In the genomic region with DNA sequence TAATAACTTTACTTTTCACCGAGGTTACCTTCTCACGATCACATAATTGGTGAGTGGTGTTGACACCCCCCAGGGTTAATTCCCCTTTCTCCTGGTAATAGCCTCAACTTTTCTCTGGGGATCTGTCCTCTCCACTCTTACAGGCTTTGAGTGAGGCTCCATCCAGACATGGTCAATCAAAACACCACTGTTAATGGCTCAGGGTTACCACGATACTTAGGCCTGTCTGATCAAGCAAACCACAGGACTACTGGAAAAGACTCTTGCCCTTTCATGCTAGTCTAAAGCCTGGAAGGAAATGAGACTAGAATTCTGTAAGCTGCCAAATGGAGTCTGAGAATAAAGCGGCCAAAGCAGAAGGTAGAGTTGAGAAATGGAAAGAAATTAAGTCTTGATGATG, we compare ENCODE assay signal across 25 cellular contexts.
"Had no signal": no experiment of that assay in that cellular context is flagged by ENCODE, and none has a peak within 500 bp of the region (broad histone marks: within the 10 kb centered on the region; RNA-seq: fewer than 3 reads in every experiment).

No MANE protein-coding gene starts in this region.

- H3K4me3 Mint-ChIP-seq: activated CD4-positive, alpha-beta T cell treated with anti-CD3 and anti-CD28 coated beads for 36 hours; activated CD4-positive, alpha-beta T cell treated with anti-CD3 and anti-CD28 coated beads, Interleukin-2, amount 10 ng/mL, durations not matched to agents 7 days and 5 days; activated CD8-positive, alpha-beta T cell treated with anti-CD3 and anti-CD28 coated beads, Interleukin-2, amount 10 ng/mL, durations not matched to agents 7 days and 5 days; activated naive CD4-positive, alpha-beta T cell treated with anti-CD3 and anti-CD28 coated beads for 36 hours; activated T-cell treated with anti-CD3 and anti-CD28 coated beads, Interleukin-2, amount 50 U/mL, for 24 hours; activated T-helper 1 cell treated with anti-CD3 and anti-CD28 coated beads, Interleukin-12 subunit alpha, Interleukin-12 subunit beta, Interleukin-2, Interleukin-4 antibody, amounts not matched to agents 30 ng/mL and 10 ng/mL and 1 ng/mL, durations not matched to agents 14 hours and 24 hours and 36 hours; T-helper 1 cell treated with Interleukin-12 subunit alpha and Interleukin-12 subunit beta and Interleukin-4 antibody, amounts not matched to agents 30 μg/mL and 1 μg/mL, for 36 hours; T-helper 2 cell treated with Interferon-gamma antibody and Interleukin-4, amounts not matched to agents 5 μg/mL and 100 μg/mL, for 36 hours had no signal

- ATAC-seq: activated CD4-positive, alpha-beta T cell treated with anti-CD3 and anti-CD28 coated beads for 36 hours; activated CD8-positive, alpha-beta T cell treated with anti-CD3 and anti-CD28 coated beads, Interleukin-2, amount 10 ng/mL, durations not matched to agents 7 days and 5 days; activated naive CD4-positive, alpha-beta T cell treated with anti-CD3 and anti-CD28 coated beads, Interleukin-2, amount 50 U/mL, for 72 hours had no signal

- H3K27me3 Mint-ChIP-seq: activated CD4-positive, alpha-beta T cell treated with anti-CD3 and anti-CD28 coated beads for 36 hours; activated CD4-positive, alpha-beta T cell treated with anti-CD3 and anti-CD28 coated beads, Interleukin-2, amount 10 ng/mL, durations not matched to agents 7 days and 5 days had no signal

- DNase-seq: activated CD4-positive, alpha-beta T cell treated with anti-CD3 and anti-CD28 coated beads for 36 hours; activated CD4-positive, alpha-beta T cell treated with anti-CD3 and anti-CD28 coated beads, Interleukin-2, amount 10 ng/mL, durations not matched to agents 7 days and 5 days; activated CD4-positive, alpha-beta T cell treated with anti-CD3 and anti-CD28 coated beads, Interleukin-2, amount 50 U/mL, for 48 hours; activated CD8-positive, alpha-beta T cell treated with anti-CD3 and anti-CD28 coated beads, Interleukin-2, amount 10 ng/mL, durations not matched to agents 7 days and 5 days; activated gamma-delta T cell treated with Interleukin-2 at 50 U/mL for 16 hours; activated naive CD4-positive, alpha-beta T cell treated with anti-CD3 and anti-CD28 coated beads for 36 hours; activated T-cell treated with anti-CD3 and anti-CD28 coated beads, Interleukin-2, amount 50 U/mL, for 24 hours; anterior cingulate cortex; IMR-90; Karpas-422; KBM-7; NCI-H1048; NCI-H1105 treated with DMSO at 0.1 percent for 48 hours; NCI-H1436; NCI-H1694; NCI-H1930; NCI-H2081 treated with DMSO at 0.1 percent for 48 hours; NCI-H345; NCI-H524 treated with DMSO at 0.1 percent for 48 hours; OCI-M1; Right ventricle myocardium superior had no signal

- H3K27ac Mint-ChIP-seq: activated CD4-positive, alpha-beta T cell treated with anti-CD3 and anti-CD28 coated beads for 36 hours; activated CD4-positive, alpha-beta T cell treated with anti-CD3 and anti-CD28 coated beads, Interleukin-2, amount 10 ng/mL, durations not matched to agents 7 days and 5 days; activated CD8-positive, alpha-beta T cell treated with anti-CD3 and anti-CD28 coated beads, Interleukin-2, amount 10 ng/mL, durations not matched to agents 7 days and 5 days; activated naive CD4-positive, alpha-beta T cell treated with anti-CD3 and anti-CD28 coated beads for 36 hours; activated naive CD4-positive, alpha-beta T cell treated with anti-CD3 and anti-CD28 coated beads, Interleukin-2, amount 50 U/mL, for 72 hours; activated T-cell treated with anti-CD3 and anti-CD28 coated beads, Interleukin-2, amount 50 U/mL, for 24 hours; activated T-helper 1 cell treated with anti-CD3 and anti-CD28 coated beads, Interleukin-12 subunit alpha, Interleukin-12 subunit beta, Interleukin-2, Interleukin-4 antibody, amounts not matched to agents 30 ng/mL and 10 ng/mL and 1 ng/mL, durations not matched to agents 14 hours and 24 hours and 36 hours; T-helper 1 cell treated with Interleukin-12 subunit alpha and Interleukin-12 subunit beta and Interleukin-4 antibody, amounts not matched to agents 30 μg/mL and 1 μg/mL, for 36 hours; T-helper 2 cell treated with Interferon-gamma antibody and Interleukin-4, amounts not matched to agents 5 μg/mL and 100 μg/mL, for 36 hours had no signal
